In genomic region chr12:14326699-14327098, GRCh38 we compare ENCODE assay signal across 20 cellular contexts. TPM values are rescaled to one million over a fixed set of nuclear protein-coding genes. Genes with fewer than 3 reads are reported as not detected.
A peak's percentile ranks its signal among the peaks of the same experiment; 100 is the strongest.
DNase-seq lines count a peak whose midpoint lies in the region; ATAC-seq and TF ChIP-seq lines count a peak whose summit lies in the region.
"Had no signal": no experiment of that assay in that cellular context is flagged by ENCODE, and none has a peak within 500 bp of the region (broad histone marks: within the 10 kb centered on the region; RNA-seq: fewer than 3 reads in every experiment).

No MANE protein-coding gene starts in this region.

- no peaks in the 10 kb centered on the region for H3K79me2 ChIP-seq in GM23248 (ENCODE audit: insufficient read depth)

- peaks cover 2% of the 10 kb centered on the region for H3K9me3 ChIP-seq in AG04450 (ENCODE audit: control insufficient read depth, insufficient read depth, low read length)
- no peaks in the 10 kb centered on the region for H3K9me3 ChIP-seq in GM23248 (ENCODE audit: low read depth)

- in situ Hi-C loops in GM23248 (cut with MboI), result no loop called here

- peaks cover 25% of the 10 kb centered on the region; the same call in 1 of the 2 replicates for H3F3A ChIP-seq in GM23248 (ENCODE audit: insufficient read depth)

- no peak overlapping the region for H3K4me2 ChIP-seq in GM23248 (ENCODE audit: unreplicated experiment)

- no peaks in the 10 kb centered on the region for H4K20me1 ChIP-seq in GM23248 (ENCODE audit: insufficient read depth)
- H4K20me1 ChIP-seq: BLaER1 treated with 17β-estradiol and CSF1 and Interleukin-3, amounts not matched to agents 10 nM and 100 nM had no signal

- no peak for ATAC-seq in HG03108 (IDR thresholded peaks at IDR 0.05; ENCODE audit: unreplicated experiment)
- ATAC-seq in GM18870 (IDR thresholded peaks at IDR 0.05; ENCODE audit: unreplicated experiment), result no peak
- ATAC-seq: CD8-positive, alpha-beta T cell had no signal

- no peaks in the 10 kb centered on the region for H3K9me2 ChIP-seq in GM23248 (ENCODE audit: insufficient read depth)

- WGBS in GM23248 (ENCODE audit: low coverage in 1 of 2, low lambda C conversion rate in 2 of 2, missing lambda C conversion rate in 2 of 2), 2 experiments, result 84 to 85% methylated on average over 5 of the region's 5 CpGs

- peaks cover 35% of the 10 kb centered on the region for H3K4me1 ChIP-seq in GM23248 (ENCODE audit: insufficient read depth)

- H2AFZ ChIP-seq in GM23248, result no peak overlapping the region

- TF ChIP-seq CTCF in AG04450 (IDR thresholded peaks at IDR 0.05; ENCODE audit: low read depth, low read length) (no peak), fibroblast of the aortic adventitia (IDR thresholded peaks at IDR 0.05; ENCODE audit: insufficient read depth, low read length) (no peak)

- DNase-seq in AG04450 (ENCODE audit: low read depth, low spot score) (peak; percentile 18), GM23248 (peak; percentile 51), astrocyte of the hippocampus (ENCODE audit: low read depth, low spot score) (peak; percentile 3), fibroblast of the aortic adventitia (ENCODE audit: low read depth) (peak; percentile 13), cerebellar nuclear complex (lab: John Stamatoyannopoulos, UW) (no peak)
- DNase-seq in central memory CD4-positive, alpha-beta T cell, result no peak
- DNase-seq: CD8-positive, alpha-beta T cell; DMS79; HCEC 1CT; NCI-H1105 treated with DMSO at 0.1 percent for 48 hours; NCI-H1694 treated with DMSO at 0.1 percent for 48 hours; NCI-H510A treated with DMSO at 0.1 percent for 48 hours; NCI-H774; OCI-M1; Right ventricle myocardium superior had no signal

- no peak overlapping the region for H3K9ac ChIP-seq in GM23248

- H3K36me3 ChIP-seq in GM23248 (ENCODE audit: low read depth), result no peaks in the 10 kb centered on the region
- H3K36me3 ChIP-seq: BLaER1 treated with 17β-estradiol and CSF1 and Interleukin-3, amounts not matched to agents 10 nM and 100 nM had no signal

- no peak overlapping the region for H3K4me3 ChIP-seq in AG04450 (ENCODE audit: low read depth, low read length)
- H3K4me3 ChIP-seq in GM23248, result no peak overlapping the region
- H3K4me3 ChIP-seq in fibroblast of the aortic adventitia (ENCODE audit: low read depth, low read length), result no peak overlapping the region
- H3K4me3 ChIP-seq: BLaER1 treated with 17β-estradiol and CSF1 and Interleukin-3, amounts not matched to agents 10 nM and 100 nM; SK-N-MC had no signal

- POLR2A ChIA-PET in AG04450 (lab: Yijun Ruan, JAX), result no interaction called here

- no peaks in the 10 kb centered on the region for H3K27me3 ChIP-seq in AG04450 (ENCODE audit: control insufficient read depth, insufficient read depth, low read length)
- H3K27me3 ChIP-seq in GM23248 (replicated peaks; ENCODE audit: insufficient read depth), result no peaks in the 10 kb centered on the region
- H3K27me3 ChIP-seq: BLaER1 treated with 17β-estradiol and CSF1 and Interleukin-3, amounts not matched to agents 10 nM and 100 nM had no signal

- CTCF ChIA-PET in AG04450 (lab: Charles Lee), result interaction anchor here (0.7 kb wide), 1 partner anchor 89 kb away, joined by 4 read pairs; no protein-coding TSS in a partner anchor

- H3K27ac ChIP-seq in AG04450 (ENCODE audit: low read depth, low read length) (no peak overlapping the region), GM23248 (peak overlapping the region; percentile 74; the same call in 1 of the 2 replicates)
- H3K27ac ChIP-seq: 22Rv1, SK-N-MC had no signal

RNA-seq across cellular contexts. Expression of gene ATF7IP, which starts 38.8 kb away (rescaled TPM):
- polyA plus RNA-seq in AG04450 (2011; rRNA removed), result 24.8 and 26.6 TPM in 2 replicates
- polyA minus RNA-seq in AG04450 (2011; rRNA and poly(A)+ RNA removed), result 66.2 and 70.5 TPM in 2 replicates
- total RNA-seq in GM23248 (2014; rRNA removed; shearing (Covaris generic)), result 14.3 and 17.7 TPM in 2 replicates
- 24.3 and 24.9 TPM in 2 replicates for polyA plus RNA-seq in GM23248 (2016; fragmentation: Nextera tagmentation; extraction: Ambion mirVana)
- 48.1 and 164 TPM in 2 replicates for total RNA-seq in fibroblast of the aortic adventitia (ENCODE audit: low replicate concordance)

Comparison
In these comparisons a context has a peak if more than half of its experiments do, and no peak if none do; other contexts are left out.
1. DNase-seq: peak in AG04450 (single experiment), GM23248 (single experiment), astrocyte of the hippocampus (single experiment) and fibroblast of the aortic adventitia (single experiment); none in cerebellar nuclear complex (0 of 2) and central memory CD4-positive, alpha-beta T cell (single experiment).